ENCODE assay signal across 8 cellular contexts in the genomic region with DNA sequence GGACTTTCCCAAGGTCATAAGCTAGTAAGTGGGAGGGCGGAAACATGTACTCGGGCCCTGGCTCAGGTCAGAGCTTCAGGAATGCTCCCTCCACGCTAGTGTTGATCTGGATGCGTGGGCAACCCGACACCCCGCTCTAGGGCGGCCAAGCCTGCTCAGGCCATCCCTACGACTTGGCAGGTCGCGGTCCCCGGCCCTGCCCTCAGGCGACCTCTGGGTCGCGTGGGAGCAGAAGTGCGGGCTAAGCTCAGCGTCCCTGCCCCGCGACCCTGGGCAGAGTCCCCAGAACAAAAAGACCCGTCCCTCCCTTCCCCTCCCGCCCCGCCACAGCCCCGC. TPM values are rescaled to one million over a fixed set of nuclear protein-coding genes. Genes with fewer than 3 reads are reported as not detected.
A peak's percentile ranks its signal among the peaks of the same experiment; 100 is the strongest.
DNase-seq lines count a peak whose midpoint lies in the region; ATAC-seq and TF ChIP-seq lines count a peak whose summit lies in the region.

No MANE protein-coding gene starts in this region.

- peak; percentile 28 for TF ChIP-seq POLR2A in GM15510 (IDR thresholded peaks at IDR 0.05; ENCODE audit: borderline replicate concordance, extremely low read depth, insufficient read length)

- H3K27ac Mint-ChIP-seq in effector memory CD8-positive, alpha-beta T cell, result peak overlapping the region; percentile 96 to 97

- H3K9ac ChIP-seq in PC-3 (ENCODE audit: low read length) (peak overlapping the region; percentile 90), mucosa of stomach (ENCODE audit: low read length) (peak overlapping the region; percentile 83)

- DNase-seq in PC-3, result peak; percentile 57
- DNase-seq in effector memory CD8-positive, alpha-beta T cell, result no peak
- no peak for DNase-seq in central memory CD4-positive, alpha-beta T cell
- no peak for DNase-seq in NK-92 treated with Interleukin-12 subunit alpha and Interleukin-12 subunit beta, amount 100 ng/mL, for 24 hours (lab: John Stamatoyannopoulos, UW)

- H4K20me1 ChIP-seq in PC-3 (ENCODE audit: low read length), result no peaks in the 10 kb centered on the region

- TF ChIP-seq CTCF in 22Rv1 (IDR thresholded peaks at IDR 0.05), result no peak
- no peak for TF ChIP-seq CTCF in PC-3 (conservative IDR thresholded peaks at IDR 0.05; ENCODE audit: low read depth, low read length)

- peaks cover 14% of the 10 kb centered on the region for H3K36me3 Mint-ChIP-seq in effector memory CD8-positive, alpha-beta T cell (ENCODE audit: insufficient read depth)

- peak overlapping the region; percentile 77 for H2AFZ ChIP-seq in PC-3 (ENCODE audit: low read length)

- H3K27ac ChIP-seq in 22Rv1, result peak overlapping the region; percentile 78
- peak overlapping the region; percentile 85 for H3K27ac ChIP-seq in PC-3 (ENCODE audit: low read length)

- H3K4me2 ChIP-seq in PC-3 (ENCODE audit: low read length), result peak overlapping the region; percentile 95

- peak overlapping the region; percentile 69 for H3K4me3 ChIP-seq in PC-3 (ENCODE audit: low read length)
- peak overlapping the region; percentile 54 for H3K4me3 ChIP-seq in mucosa of stomach (ENCODE audit: low read length)

- no peaks in the 10 kb centered on the region for H3F3A ChIP-seq in PC-3 (ENCODE audit: low read length, unreplicated experiment)

- peaks cover 0 to 12% of the 10 kb centered on the region in 2 donors for H3K4me1 Mint-ChIP-seq in effector memory CD8-positive, alpha-beta T cell (ENCODE audit: low read depth in 2 of 2)

- peak overlapping the region; percentile 83 to 88 for H3K4me3 Mint-ChIP-seq in effector memory CD8-positive, alpha-beta T cell

- peaks cover 8% of the 10 kb centered on the region; the same call in 1 of the 2 replicates for H3K4me1 ChIP-seq in PC-3 (ENCODE audit: insufficient read depth, low read length)
- H3K4me1 ChIP-seq in mucosa of stomach (ENCODE audit: control insufficient read depth, insufficient read depth, low read length), result peaks cover 27% of the 10 kb centered on the region

- CTCF ChIA-PET in PC-3 (lab: Charles Lee), result interaction anchor here (0.6 to 1.2 kb wide), 3 partner anchors 23 to 240 kb away, joined by 3 to 9 read pairs (median 4); a partner anchor contains a TSS

- peak; percentile 13 for ATAC-seq in HG02938 (IDR thresholded peaks at IDR 0.05; ENCODE audit: unreplicated experiment)
- peak; percentile 63 for ATAC-seq in PC-3
- ATAC-seq in effector memory CD8-positive, alpha-beta T cell (replicated peaks), result peak; percentile 11

- intact Hi-C loops in PC-3 (cut with micrococcal nuclease), result loop anchor here (5.0 kb wide), 1 partner anchor 94 kb away; a partner anchor contains a TSS

- H3K79me2 ChIP-seq in PC-3 (ENCODE audit: low read length), result no peaks in the 10 kb centered on the region

- POLR2A ChIA-PET in PC-3 (lab: Charles Lee; ENCODE audit: unreplicated experiment), result interaction anchor here (0.6 to 1.6 kb wide), 4 partner anchors 23 to 467 kb away, joined by 6 to 32 read pairs (median 16); a partner anchor contains a TSS

- no TSS peak for BruUV-seq in PC-3 (replicated peaks; lab: Mats Ljungman, UMichigan)

- no peaks in the 10 kb centered on the region for H3K36me3 ChIP-seq in PC-3 (ENCODE audit: low read depth, low read length)
- H3K36me3 ChIP-seq in mucosa of stomach (ENCODE audit: control insufficient read depth, insufficient read depth, low read length), result no peaks in the 10 kb centered on the region

- no peaks in the 10 kb centered on the region for H3K27me3 Mint-ChIP-seq in effector memory CD8-positive, alpha-beta T cell

- no peaks in the 10 kb centered on the region for H3K27me3 ChIP-seq in PC-3 (ENCODE audit: low read length)
- no peaks in the 10 kb centered on the region for H3K27me3 ChIP-seq in mucosa of stomach (ENCODE audit: control insufficient read depth, insufficient read depth, low read length)

- no peaks in the 10 kb centered on the region for H3K9me3 Mint-ChIP-seq in effector memory CD8-positive, alpha-beta T cell

- H3K9me3 ChIP-seq in PC-3 (ENCODE audit: low read length), result no peaks in the 10 kb centered on the region
- H3K9me3 ChIP-seq in mucosa of stomach (ENCODE audit: control insufficient read depth, low read length), result no peaks in the 10 kb centered on the region

- no peaks in the 10 kb centered on the region for H3K9me2 ChIP-seq in PC-3 (replicated peaks; ENCODE audit: low read length)

RNA-seq across cellular contexts. Expression of a gene that starts 0.8 kb away (rescaled TPM):
- total RNA-seq in PC-3 (2014; rRNA removed), result 4.0 TPM in 2 replicates

Comparison
In these comparisons a context has a peak if more than half of its experiments do, and no peak if none do; other contexts are left out.
1. ATAC-seq: peak in every context shown above with its lines; median percentile 63 in PC-3; 13 in HG02938; 11 in effector memory CD8-positive, alpha-beta T cell.